Comparison of ENCODE assay signal across 8 cellular contexts in genomic region chr14:68806526-68807147, GRCh38. TPM values are rescaled to one million over a fixed set of nuclear protein-coding genes. Genes with fewer than 3 reads are reported as not detected.
DNase-seq lines count a peak whose midpoint lies in the region; ATAC-seq lines count a peak whose summit lies in the region.

No MANE protein-coding gene starts in this region.

- H3K27ac ChIP-seq in BLaER1 (peak overlapping the region; percentile 86), Karpas-422 (ENCODE audit: low read length) (peak overlapping the region; percentile 51; the same call in 1 of the 2 replicates), duodenal mucosa (ENCODE audit: low read depth, low read length) (peak overlapping the region; percentile 11), neuronal stem cell (replicated peaks; ENCODE audit: low read length) (no peak overlapping the region)

- no peaks in the 10 kb centered on the region for H3K9me2 ChIP-seq in Karpas-422 (replicated peaks; ENCODE audit: insufficient read depth, low read length)

- H3K14ac ChIP-seq in neuronal stem cell (ENCODE audit: low read length): no peak overlapping the region

- peak overlapping the region; percentile 73 for H2BK15ac ChIP-seq in neuronal stem cell (ENCODE audit: low read length)

- DNase-seq in Karpas-422 (peak; percentile 85), neuronal stem cell (ENCODE audit: low spot score) (no peak), RKO (ENCODE audit: low spot score) (no peak), glomerular visceral epithelial cell (ENCODE audit: extremely low spot score) (no peak)
- DNase-seq in stimulated activated CD4-positive, alpha-beta T cell treated with anti-CD3 and anti-CD28 coated beads, Interleukin-2, amount 100 ng/mL, for 48 hours: no peak

- H2AK5ac ChIP-seq in neuronal stem cell (ENCODE audit: low read depth, low read length): peak overlapping the region; percentile 4

- H3K18ac ChIP-seq in neuronal stem cell (ENCODE audit: low read length): no peak overlapping the region

- peak overlapping the region; percentile 18 for H2BK5ac ChIP-seq in neuronal stem cell (ENCODE audit: low read length)

- peak overlapping the region; percentile 83 for H3K4me2 ChIP-seq in BLaER1
- H3K4me2 ChIP-seq in Karpas-422 (ENCODE audit: low read depth, low read length, poor library complexity, severe bottlenecking): peak overlapping the region; percentile 31
- H3K4me2 ChIP-seq in neuronal stem cell (ENCODE audit: insufficient read depth, low read length, poor library complexity, severe bottlenecking): no peak overlapping the region

- no peaks in the 10 kb centered on the region for H3K79me2 ChIP-seq in Karpas-422 (ENCODE audit: low read length)

- H3K4me3 ChIP-seq in BLaER1 (no peak overlapping the region; the same call in 1 of the 2 replicates), Karpas-422 (ENCODE audit: low read length) (no peak overlapping the region), duodenal mucosa (ENCODE audit: low read depth in 1 of 2, low read length in 2 of 2) (no peak overlapping the region), neuronal stem cell (ENCODE audit: low read length in 2 of 2) (no peak overlapping the region)

- no peaks in the 10 kb centered on the region for H3K79me1 ChIP-seq in neuronal stem cell (ENCODE audit: low read depth, low read length)

- WGBS in neuronal stem cell (ENCODE audit: extremely low coverage in 2 of 2, insufficient read length in 2 of 2, insufficient replicate concordance in 1 of 2), 2 donors: no CpG with 5 or more reads among the region's 4 CpGs

- peaks cover 3% of the 10 kb centered on the region; the same call in 1 of the 2 replicates for H3K36me3 ChIP-seq in BLaER1
- H3K36me3 ChIP-seq in Karpas-422 (ENCODE audit: insufficient read depth, low read length): peaks cover 6% of the 10 kb centered on the region; the same call in 1 of the 2 replicates
- H3K36me3 ChIP-seq in duodenal mucosa (ENCODE audit: control insufficient read depth in 1 of 2, insufficient read depth in 2 of 2, low read length in 2 of 2): no peaks in the 10 kb centered on the region
- no peaks in the 10 kb centered on the region for H3K36me3 ChIP-seq in neuronal stem cell (replicated peaks in 1 of 2; ENCODE audit: control insufficient read depth in 2 of 2, insufficient read depth in 2 of 2, low read length in 2 of 2)

- H3K9me3 ChIP-seq in BLaER1: peaks cover 44% of the 10 kb centered on the region
- H3K9me3 ChIP-seq in Karpas-422 (ENCODE audit: low read length): peaks cover 7% of the 10 kb centered on the region
- peaks cover 5 to 12% of the 10 kb centered on the region in 2 donors for H3K9me3 ChIP-seq in duodenal mucosa (ENCODE audit: control insufficient read depth in 1 of 2, low read length in 2 of 2)
- H3K9me3 ChIP-seq in neuronal stem cell (replicated peaks in 1 of 2; ENCODE audit: control insufficient read depth in 2 of 2, insufficient read depth in 1 of 2, low read depth in 1 of 2, low read length in 2 of 2): peaks cover 0 to 24% of the 10 kb centered on the region in 2 donors

- ATAC-seq in HG03108 (IDR thresholded peaks at IDR 0.05; ENCODE audit: unreplicated experiment): no peak

- no peak overlapping the region for H2BK120ac ChIP-seq in neuronal stem cell (ENCODE audit: low read depth, low read length)

- H3K4me1 ChIP-seq in BLaER1 (peaks cover 65% of the 10 kb centered on the region), Karpas-422 (ENCODE audit: low read length) (peaks cover 16% of the 10 kb centered on the region), duodenal mucosa (ENCODE audit: control insufficient read depth in 1 of 2, insufficient read depth in 2 of 2, low read length in 2 of 2) (peaks cover 14 to 27% of the 10 kb centered on the region in 2 donors), neuronal stem cell (ENCODE audit: control insufficient read depth in 2 of 2, insufficient read depth in 1 of 2, low read depth in 1 of 2, low read length in 2 of 2) (no peaks in the 10 kb centered on the region)

- H2AFZ ChIP-seq in Karpas-422 (ENCODE audit: low read length): peak overlapping the region; percentile 46; the same call in 1 of the 2 replicates
- H2AFZ ChIP-seq in neuronal stem cell (ENCODE audit: low read length): no peak overlapping the region

- no peaks in the 10 kb centered on the region for H4K20me1 ChIP-seq in BLaER1
- no peaks in the 10 kb centered on the region for H4K20me1 ChIP-seq in Karpas-422 (ENCODE audit: insufficient read depth, low read depth, low read length)

- H4K91ac ChIP-seq in neuronal stem cell (ENCODE audit: low read depth, low read length, poor library complexity): no peak overlapping the region

- H2BK12ac ChIP-seq in neuronal stem cell (ENCODE audit: low read length): no peak overlapping the region

- H3K27me3 ChIP-seq in BLaER1 (no peaks in the 10 kb centered on the region), Karpas-422 (ENCODE audit: low read length) (no peaks in the 10 kb centered on the region), duodenal mucosa (ENCODE audit: control insufficient read depth in 1 of 2, insufficient read depth in 2 of 2, low read length in 2 of 2) (no peaks in the 10 kb centered on the region), neuronal stem cell (ENCODE audit: control insufficient read depth in 3 of 3, insufficient read depth in 3 of 3, low read depth in 1 of 3, low read length in 3 of 3) (no peaks in the 10 kb centered on the region)

- H3K23ac ChIP-seq in neuronal stem cell (ENCODE audit: low read depth, low read length, poor library complexity): no peak overlapping the region

- H3K9ac ChIP-seq in BLaER1: peak overlapping the region; percentile 68
- peak overlapping the region; percentile 57 for H3K9ac ChIP-seq in Karpas-422 (ENCODE audit: low read length)
- no peak overlapping the region for H3K9ac ChIP-seq in duodenal mucosa (ENCODE audit: low read depth in 1 of 2, low read length in 2 of 2)
- no peak overlapping the region for H3K9ac ChIP-seq in neuronal stem cell (ENCODE audit: low read depth, low read length, poor library complexity)

- H4K8ac ChIP-seq in neuronal stem cell (ENCODE audit: low read depth, low read length): no peak overlapping the region

- no peak overlapping the region for H3K4ac ChIP-seq in neuronal stem cell (ENCODE audit: low read length)

RNA-seq across cellular contexts. Expression of gene ZFP36L1, which starts 13.8 kb away (rescaled TPM):
- total RNA-seq in Karpas-422 (2014; rRNA removed; shearing (Covaris generic); ENCODE audit: low replicate concordance): 76.8 and 118 TPM in 2 replicates
- polyA plus RNA-seq in neuronal stem cell (2013, experiment 1 of 2): 270 TPM
- polyA plus RNA-seq in neuronal stem cell (2013, experiment 2 of 2): 294 TPM

Comparison
In these comparisons a context has a peak if more than half of its experiments do, and no peak if none do; other contexts are left out.
1. H3K9ac ChIP-seq: peak in BLaER1 (single experiment) and Karpas-422 (single experiment); none in duodenal mucosa (0 of 2) and neuronal stem cell (single experiment).